In genomic region chr21:42862774-42863503, GRCh38 we compare ENCODE assay signal across 13 cellular contexts. TPM values are rescaled to one million over a fixed set of nuclear protein-coding genes. Genes with fewer than 3 reads are reported as not detected.
DNase-seq lines count a peak whose midpoint lies in the region; ATAC-seq, FAIRE-seq and TF ChIP-seq lines count a peak whose summit lies in the region.
"Had no signal": no experiment of that assay in that cellular context is flagged by ENCODE, and none has a peak within 500 bp of the region (broad histone marks: within the 10 kb centered on the region; RNA-seq: fewer than 3 reads in every experiment).

No MANE protein-coding gene starts in this region.

- H3K9me3 Mint-ChIP-seq in activated naive CD8-positive, alpha-beta T cell treated with anti-CD3 and anti-CD28 coated beads, Interleukin-2, amount 10 ng/mL, durations not matched to agents 7 days and 5 days, result no peaks in the 10 kb centered on the region
- H3K9me3 Mint-ChIP-seq in activated naive CD8-positive, alpha-beta T cell treated with anti-CD3 and anti-CD28 coated beads for 36 hours, result no peaks in the 10 kb centered on the region

- peaks cover 5% of the 10 kb centered on the region for H3K4me1 Mint-ChIP-seq in activated naive CD8-positive, alpha-beta T cell treated with anti-CD3 and anti-CD28 coated beads, Interleukin-2, amount 10 ng/mL, durations not matched to agents 7 days and 5 days
- peaks cover 16% of the 10 kb centered on the region for H3K4me1 Mint-ChIP-seq in activated naive CD8-positive, alpha-beta T cell treated with anti-CD3 and anti-CD28 coated beads for 36 hours

- ATAC-seq in activated naive CD8-positive, alpha-beta T cell treated with anti-CD3 and anti-CD28 coated beads, Interleukin-2, amount 10 ng/mL, durations not matched to agents 7 days and 5 days (ENCODE audit: low read depth), result peak; percentile 16
- peak; percentile 84 for ATAC-seq in foreskin keratinocyte
- ATAC-seq in upper lobe of right lung, result no peak

- POLR2A ChIA-PET in activated naive CD8-positive, alpha-beta T cell treated with anti-CD3 and anti-CD28 coated beads, Interleukin-2, amount 10 ng/mL, durations not matched to agents 7 days and 5 days (lab: Charles Lee), result no interaction called here

- no peak overlapping the region for H3K4me3 Mint-ChIP-seq in activated naive CD8-positive, alpha-beta T cell treated with anti-CD3 and anti-CD28 coated beads, Interleukin-2, amount 10 ng/mL, durations not matched to agents 7 days and 5 days
- H3K4me3 Mint-ChIP-seq in activated naive CD8-positive, alpha-beta T cell treated with anti-CD3 and anti-CD28 coated beads for 36 hours, result no peak overlapping the region

- TF ChIP-seq POLR2A in Peyer's patch (IDR thresholded peaks at IDR 0.05), result no peak
- no peak for TF ChIP-seq POLR2A in GM12892 (IDR thresholded peaks at IDR 0.05; ENCODE audit: low read depth, low read length)

- H3K36me3 ChIP-seq in Peyer's patch (peaks cover 0 to 48% (median 0%) of the 10 kb centered on the region in 3 donors), upper lobe of right lung (peaks cover 56% of the 10 kb centered on the region)

- H3K27ac ChIP-seq in Peyer's patch, result no peak overlapping the region
- no peak overlapping the region for H3K27ac ChIP-seq in foreskin keratinocyte
- no peak overlapping the region for H3K27ac ChIP-seq in upper lobe of right lung

- H3K9me3 ChIP-seq in Peyer's patch (no peaks in the 10 kb centered on the region), upper lobe of right lung (no peaks in the 10 kb centered on the region)

- no peak for DNase-seq in activated naive CD8-positive, alpha-beta T cell treated with anti-CD3 and anti-CD28 coated beads, Interleukin-2, amount 10 ng/mL, durations not matched to agents 7 days and 5 days
- DNase-seq in activated naive CD8-positive, alpha-beta T cell treated with anti-CD3 and anti-CD28 coated beads for 36 hours, result no peak
- DNase-seq in Peyer's patch (peak in 2 of 3 donors; percentile 55 to 60), foreskin keratinocyte (peak in 1 of 2 donors; percentile 13), upper lobe of right lung (peak; percentile 63), GM12892 (ENCODE audit: insufficient read length) (no peak), NCI-H187 treated with DMSO at 0.1 percent for 48 hours (lab: John Stamatoyannopoulos, UW) (no peak), hippocampal formation (lab: John Stamatoyannopoulos, UW) (no peak)
- DNase-seq: activated gamma-delta T cell treated with Interleukin-2 at 50 U/mL for 16 hours; EL; stimulated activated CD4-positive, alpha-beta T cell treated with anti-CD3 and anti-CD28 coated beads, Interleukin-4, amount 100 ng/mL, for 1 hour; stimulated activated naive CD4-positive, alpha-beta T cell treated with Interleukin-2 at 50 U/mL for 16 hours; T-helper 1 cell had no signal

- H3K4me3 ChIP-seq in Peyer's patch (no peak overlapping the region), upper lobe of right lung (no peak overlapping the region)

- no peaks in the 10 kb centered on the region for H3K27me3 ChIP-seq in Peyer's patch
- H3K27me3 ChIP-seq in foreskin keratinocyte, result no peaks in the 10 kb centered on the region
- H3K27me3 ChIP-seq in upper lobe of right lung, result no peaks in the 10 kb centered on the region

- peaks cover 13% of the 10 kb centered on the region for H3K36me3 Mint-ChIP-seq in activated naive CD8-positive, alpha-beta T cell treated with anti-CD3 and anti-CD28 coated beads, Interleukin-2, amount 10 ng/mL, durations not matched to agents 7 days and 5 days
- H3K36me3 Mint-ChIP-seq in activated naive CD8-positive, alpha-beta T cell treated with anti-CD3 and anti-CD28 coated beads for 36 hours, result peaks cover 28% of the 10 kb centered on the region

- H3K4me1 ChIP-seq in Peyer's patch (no peaks in the 10 kb centered on the region), foreskin keratinocyte (no peaks in the 10 kb centered on the region), upper lobe of right lung (peaks cover 9% of the 10 kb centered on the region)

- no peaks in the 10 kb centered on the region for H3K27me3 Mint-ChIP-seq in activated naive CD8-positive, alpha-beta T cell treated with anti-CD3 and anti-CD28 coated beads, Interleukin-2, amount 10 ng/mL, durations not matched to agents 7 days and 5 days
- no peaks in the 10 kb centered on the region for H3K27me3 Mint-ChIP-seq in activated naive CD8-positive, alpha-beta T cell treated with anti-CD3 and anti-CD28 coated beads for 36 hours

- peak in 3 of 6 experiments; percentile 21 to 33 (median 24) for TF ChIP-seq CTCF in Peyer's patch (IDR thresholded peaks at IDR 0.05)
- peak; percentile 58 for TF ChIP-seq CTCF in foreskin keratinocyte (conservative IDR thresholded peaks at IDR 0.05)
- TF ChIP-seq CTCF in upper lobe of right lung (IDR thresholded peaks at IDR 0.05), result no peak

- FAIRE-seq in GM12892 (lab: Jason Lieb, UNC), result no peak

- no peak overlapping the region for H3K27ac Mint-ChIP-seq in activated naive CD8-positive, alpha-beta T cell treated with anti-CD3 and anti-CD28 coated beads, Interleukin-2, amount 10 ng/mL, durations not matched to agents 7 days and 5 days
- H3K27ac Mint-ChIP-seq in activated naive CD8-positive, alpha-beta T cell treated with anti-CD3 and anti-CD28 coated beads for 36 hours, result no peak overlapping the region

- intact Hi-C loops in upper lobe of right lung (cut with DNase I), result no loop called here

RNA-seq across cellular contexts. Expression of gene WDR4, which starts 16.4 kb away (rescaled TPM):
- 10 to 100 TPM; 27.2 to 28.5 TPM for total RNA-seq in activated naive CD8-positive, alpha-beta T cell treated with anti-CD3 and anti-CD28 coated beads, Interleukin-2, amount 10 ng/mL, durations not matched to agents 7 days and 5 days
- 10 to 100 TPM; 54.0 to 56.7 TPM for total RNA-seq in activated naive CD8-positive, alpha-beta T cell treated with anti-CD3 and anti-CD28 coated beads for 36 hours
- 10 to 100 TPM; 12.8 to 51.2 (median 26.3) TPM for total RNA-seq in Peyer's patch
- 26.1 and 30.7 TPM in 2 replicates for total RNA-seq in foreskin keratinocyte
- 24.6 and 33.9 TPM in 2 replicates for polyA plus RNA-seq in foreskin keratinocyte
- total RNA-seq in upper lobe of right lung, result 18.4 TPM
- 10.4 TPM for polyA plus RNA-seq in GM12892 (2012; ENCODE audit: missing spikeins)

RNA-seq across cellular contexts. Expression of gene NDUFV3, which starts 30.2 kb away (rescaled TPM):
- total RNA-seq in activated naive CD8-positive, alpha-beta T cell treated with anti-CD3 and anti-CD28 coated beads, Interleukin-2, amount 10 ng/mL, durations not matched to agents 7 days and 5 days, result 10 to 100 TPM; 27.1 to 30.5 TPM
- total RNA-seq in activated naive CD8-positive, alpha-beta T cell treated with anti-CD3 and anti-CD28 coated beads for 36 hours, result 10 to 100 TPM; 34.2 to 34.3 TPM
- total RNA-seq in Peyer's patch, result 10 to 100 TPM; 32.9 to 73.4 (median 54.9) TPM
- total RNA-seq in foreskin keratinocyte, result 42.3 and 45.6 TPM in 2 replicates
- 30.1 and 32.8 TPM in 2 replicates for polyA plus RNA-seq in foreskin keratinocyte
- total RNA-seq in upper lobe of right lung, result 38.5 TPM
- polyA plus RNA-seq in GM12892 (2012; ENCODE audit: missing spikeins), result 16.2 TPM

Comparison
In these comparisons a context has a peak if more than half of its experiments do, and no peak if none do; other contexts are left out.
1. DNase-seq: peak in Peyer's patch (2 of 3) and upper lobe of right lung (single experiment); none in activated naive CD8-positive, alpha-beta T cell treated with anti-CD3 and anti-CD28 coated beads, Interleukin-2, amount 10 ng/mL, durations not matched to agents 7 days and 5 days (single experiment), activated naive CD8-positive, alpha-beta T cell treated with anti-CD3 and anti-CD28 coated beads for 36 hours (single experiment), GM12892 (single experiment), NCI-H187 treated with DMSO at 0.1 percent for 48 hours (single experiment) and hippocampal formation (0 of 2).